ENCODE assay signal across 18 cellular contexts in genomic region chr12:78820946-78821345, GRCh38. TPM values are rescaled to one million over a fixed set of nuclear protein-coding genes. Genes with fewer than 3 reads are reported as not detected.
DNase-seq lines count a peak whose midpoint lies in the region; ATAC-seq and TF ChIP-seq lines count a peak whose summit lies in the region.
"Had no signal": no experiment of that assay in that cellular context is flagged by ENCODE, and none has a peak within 500 bp of the region (broad histone marks: within the 10 kb centered on the region; RNA-seq: fewer than 3 reads in every experiment).

No MANE protein-coding gene starts in this region.

- no peaks in the 10 kb centered on the region for H3K9me3 ChIP-seq in HCT116 (ENCODE audit: control insufficient read depth in 1 of 2, insufficient read depth in 1 of 2, low read depth in 1 of 2, low read length in 2 of 2)
- H3K9me3 ChIP-seq: BLaER1, Caco-2 had no signal

- no peaks in the 10 kb centered on the region for H3K9me2 ChIP-seq in HCT116 (ENCODE audit: insufficient read depth)

- CTCF ChIA-PET in HCT116 (lab: Charles Lee): no interaction called here
- CTCF ChIA-PET in WTC11 (lab: Charles Lee): no interaction called here

- no peaks in the 10 kb centered on the region for H3K27me3 ChIP-seq in HCT116 (ENCODE audit: insufficient read depth, low read length)
- H3K27me3 ChIP-seq: BLaER1 had no signal

- no peaks in the 10 kb centered on the region for H4K20me1 ChIP-seq in HCT116 (ENCODE audit: insufficient read depth)
- H4K20me1 ChIP-seq: BLaER1 had no signal

- no peaks in the 10 kb centered on the region for H3K27me3 Mint-ChIP-seq in WTC11 (ENCODE audit: low read depth)
- H3K27me3 Mint-ChIP-seq: B cell; CD4-positive, CD25-positive, alpha-beta regulatory T cell had no signal

- 0 out of 2 replicates have a peak overlapping the region, but pooled peaks have one; percentile 14 for H3K27ac Mint-ChIP-seq in WTC11
- H3K27ac Mint-ChIP-seq: B cell; CD4-positive, CD25-positive, alpha-beta regulatory T cell; CD8-positive, alpha-beta T cell had no signal

- intact Hi-C loops in HCT116 (cut with micrococcal nuclease): no loop called here

- H3K79me2 ChIP-seq in HCT116 (ENCODE audit: insufficient read depth, low read length): no peaks in the 10 kb centered on the region

- H3K4me1 ChIP-seq in HCT116 (ENCODE audit: control insufficient read depth in 1 of 2, insufficient read depth in 2 of 2, low read length in 2 of 2): peaks cover 0 to 18% of the 10 kb centered on the region in 2 experiments; a peak in 2 of 4 replicates
- H3K4me1 ChIP-seq: BLaER1, Caco-2 had no signal

- TF ChIP-seq POLR2A in HCT116 (IDR thresholded peaks at IDR 0.05; ENCODE audit: borderline replicate concordance, extremely low read depth, insufficient read depth, insufficient read length): no peak

- no peak overlapping the region for H3K4me3 ChIP-seq in HCT116 (replicated peaks in 1 of 2; ENCODE audit: low read depth in 1 of 2, low read length in 2 of 2)
- H3K4me3 ChIP-seq: BLaER1, GM23248 had no signal

- peaks cover 9% of the 10 kb centered on the region for H3K4me1 Mint-ChIP-seq in WTC11
- H3K4me1 Mint-ChIP-seq: B cell; CD4-positive, CD25-positive, alpha-beta regulatory T cell had no signal

- H3K4me3 Mint-ChIP-seq in WTC11: no peak overlapping the region
- H3K4me3 Mint-ChIP-seq: B cell; CD4-positive, CD25-positive, alpha-beta regulatory T cell; CD8-positive, alpha-beta T cell had no signal

- TF ChIP-seq CTCF in HCT116 (IDR thresholded peaks at IDR 0.05 in 2 of 3, conservative IDR thresholded peaks at IDR 0.05 in 1 of 3; ENCODE audit: borderline replicate concordance in 1 of 3, insufficient read depth in 1 of 3, low read depth in 2 of 3, low read length in 2 of 3): no peak
- no peak for TF ChIP-seq CTCF in WTC11 (IDR thresholded peaks at IDR 0.05)

- POLR2A ChIA-PET in HCT116 (lab: Charles Lee) (no interaction called here), WTC11 (lab: Charles Lee) (no interaction called here)

- H3K36me3 Mint-ChIP-seq in WTC11: no peaks in the 10 kb centered on the region
- H3K36me3 Mint-ChIP-seq: CD4-positive, CD25-positive, alpha-beta regulatory T cell; CD8-positive, alpha-beta T cell had no signal

- no peak overlapping the region for H3K4me2 ChIP-seq in HCT116 (ENCODE audit: low read length)
- H3K4me2 ChIP-seq: BLaER1 had no signal

- no peaks in the 10 kb centered on the region for H3K36me3 ChIP-seq in HCT116 (ENCODE audit: control insufficient read depth in 1 of 2, insufficient read depth in 2 of 2, low read length in 2 of 2)
- H3K36me3 ChIP-seq: BLaER1 had no signal

- ATAC-seq in HCT116 (no peak), WTC11 (no peak), HG03432 (IDR thresholded peaks at IDR 0.05; ENCODE audit: unreplicated experiment) (no peak)
- ATAC-seq: CD8-positive, alpha-beta T cell had no signal

- no peak overlapping the region for H3K27ac ChIP-seq in HCT116 (ENCODE audit: low read depth, low read length)
- H3K27ac ChIP-seq: 22Rv1, BLaER1, C4-2B, GM23248 had no signal

- TF ChIP-seq RAD21 in HCT116 (IDR thresholded peaks at IDR 0.05; ENCODE audit: low read depth): no peak

- peak overlapping the region; percentile 51 for H2AFZ ChIP-seq in HCT116 (ENCODE audit: low read depth, low read length, poor library complexity, severe bottlenecking)
- H2AFZ ChIP-seq: GM23248 had no signal

- BruUV-seq in HCT116 (replicated peaks; lab: Mats Ljungman, UMichigan): no TSS peak

- 0 out of 2 replicates have a peak, but pooled peaks cover 3% of the 10 kb centered on the region for H3K9me3 Mint-ChIP-seq in WTC11

- DNase-seq in HCT116 (ENCODE audit: low read depth, low spot score) (no peak), WTC11 (ENCODE audit: low spot score) (no peak), myocyte (ENCODE audit: low read depth) (peak; percentile 80)
- no peak for DNase-seq in activated CD4-positive, alpha-beta T cell treated with anti-CD3 and anti-CD28 coated beads, Interleukin-2, amount 50 U/mL, for 1 hour
- DNase-seq in activated CD8-positive, alpha-beta memory T cell treated with anti-CD3 and anti-CD28 coated beads, Interleukin-2, amount 50 U/mL, for 4 hours: no peak
- DNase-seq: Caco-2; CD4-positive, CD25-positive, alpha-beta regulatory T cell; CD8-positive, alpha-beta T cell; DMS153; DND-41; GM23248; H7; HCEC 1CT had no signal

- no peak overlapping the region for H3K9ac ChIP-seq in HCT116 (ENCODE audit: low read length)
- H3K9ac ChIP-seq: BLaER1, GM23248 had no signal

- RAD21 ChIA-PET in HCT116 (lab: Charles Lee; ENCODE audit: low non-redundant PET in 1 of 2, low total read pairs in 2 of 2, uncharacterized antibody in 2 of 2, unreplicated experiment in 2 of 2): no interaction called here

TF ChIP-seq in HCT116, 20 proteins besides CTCF, POLR2A, EP300 and RAD21 (continues in another document):
- TF ChIP-seq SP1 (IDR thresholded peaks at IDR 0.05; ENCODE audit: low read depth) (no peak), POLR2AphosphoS5 (IDR thresholded peaks at IDR 0.05; ENCODE audit: low read depth, low read length) (no peak), FOSL1 (IDR thresholded peaks at IDR 0.05; ENCODE audit: low read depth) (no peak), EZH2 (IDR thresholded peaks at IDR 0.05) (no peak), ZBTB33 (IDR thresholded peaks at IDR 0.05; ENCODE audit: extremely low read depth, insufficient replicate concordance, low read length) (no peak), ATF3 (IDR thresholded peaks at IDR 0.05) (no peak), JUND (IDR thresholded peaks at IDR 0.05) (no peak), ZFX (IDR thresholded peaks at IDR 0.05) (no peak), TCF7L2 (IDR thresholded peaks at IDR 0.05; ENCODE audit: borderline replicate concordance, extremely low read depth, insufficient read depth, insufficient read length) (no peak), EGR1 (IDR thresholded peaks at IDR 0.05; ENCODE audit: low read depth) (no peak)

TF ChIP-seq in WTC11, 78 proteins besides CTCF, POLR2A, EP300 and RAD21 (continues in another document):
- TF ChIP-seq SOX15 (CRISPR knock-in tag; IDR thresholded peaks at IDR 0.05) (no peak), ZNF416 (CRISPR knock-in tag; IDR thresholded peaks at IDR 0.05) (no peak), TP53 (CRISPR knock-in tag; IDR thresholded peaks at IDR 0.05) (no peak), MXD4 (CRISPR knock-in tag; IDR thresholded peaks at IDR 0.05; ENCODE audit: borderline replicate concordance) (no peak), ZNF232 (CRISPR knock-in tag; IDR thresholded peaks at IDR 0.05) (no peak), ZNF219 (CRISPR knock-in tag; IDR thresholded peaks at IDR 0.05; ENCODE audit: borderline replicate concordance) (no peak), USF2 (CRISPR knock-in tag; IDR thresholded peaks at IDR 0.05) (no peak), ZBTB21 (CRISPR knock-in tag; IDR thresholded peaks at IDR 0.05; ENCODE audit: borderline replicate concordance) (no peak), TCF7 (CRISPR knock-in tag; IDR thresholded peaks at IDR 0.05; ENCODE audit: low read depth) (no peak), ZNF423 (CRISPR knock-in tag; IDR thresholded peaks at IDR 0.05) (no peak), E2F5 (CRISPR knock-in tag; IDR thresholded peaks at IDR 0.05) (no peak), AFF4 (CRISPR knock-in tag; IDR thresholded peaks at IDR 0.05; ENCODE audit: borderline replicate concordance) (no peak), GABPB1 (CRISPR knock-in tag; IDR thresholded peaks at IDR 0.05) (no peak), PRRX2 (CRISPR knock-in tag; IDR thresholded peaks at IDR 0.05) (no peak)

RNA-seq across cellular contexts. Expression of gene SYT1, which starts 43.6 kb away (rescaled TPM):
- 44.9 TPM for total RNA-seq in HCT116 (2021; ENCODE audit: unreplicated experiment)
- 23.1 and 26.8 TPM in 2 replicates for polyA plus RNA-seq in HCT116 (2012)
- 34.7 to 45.2 TPM (median 36.0 TPM) in 3 replicates for total RNA-seq in WTC11 (2021)
- total RNA-seq in myocyte: 29.6 and 44.6 TPM in 2 replicates
- polyA plus RNA-seq in myocyte (2012): 8.5 TPM
- total RNA-seq: CD4-positive, CD25-positive, alpha-beta regulatory T cell; CD8-positive, alpha-beta T cell had no signal
- polyA plus RNA-seq: CD4-positive, CD25-positive, alpha-beta regulatory T cell had no signal
